Comparison of ENCODE assay signal across 17 cellular contexts in genomic region chr3:156274791-156275190, GRCh38.
DNase-seq lines count a peak whose midpoint lies in the region; ATAC-seq, FAIRE-seq and TF ChIP-seq lines count a peak whose summit lies in the region.
"Had no signal": no experiment of that assay in that cellular context is flagged by ENCODE, and none has a peak within 500 bp of the region (broad histone marks: within the 10 kb centered on the region; RNA-seq: fewer than 3 reads in every experiment).

No MANE protein-coding gene starts in this region.

- POLR2A ChIA-PET in HepG2 (lab: Yijun Ruan, JAX): no interaction called here

- H3K27ac ChIP-seq in hepatocyte (no peak overlapping the region), HepG2 (ENCODE audit: extremely low read length, insufficient read depth, low read length) (no peak overlapping the region), pancreas (no peak overlapping the region)
- H3K27ac ChIP-seq: BLaER1, HL-60 had no signal

- in situ Hi-C loops in HepG2 (cut with HindIII; ENCODE audit: extremely low pct_ligation_motif_present, low pct_unique_long_range_greater_than_20kb): no loop called here

- no peaks in the 10 kb centered on the region for H3K27me3 ChIP-seq in hepatocyte
- H3K27me3 ChIP-seq in HepG2 (ENCODE audit: control insufficient read depth in 1 of 2, insufficient read depth in 2 of 2, low read length in 2 of 2): no peaks in the 10 kb centered on the region
- no peaks in the 10 kb centered on the region for H3K27me3 ChIP-seq in pancreas
- H3K27me3 ChIP-seq in MG63: no peaks in the 10 kb centered on the region; the same call in 1 of the 2 replicates
- H3K27me3 ChIP-seq: BLaER1 had no signal

- ATAC-seq in HepG2 (peak; percentile 89), pancreas (peak in 3 of 4 donors; percentile 51 to 72 (median 60)), GM19395 (IDR thresholded peaks at IDR 0.05; ENCODE audit: unreplicated experiment) (no peak), HG02852 (IDR thresholded peaks at IDR 0.05; ENCODE audit: unreplicated experiment) (no peak)

- intact Hi-C loops in HepG2 (cut with micrococcal nuclease; ENCODE audit: unreplicated experiment): no loop called here
- intact Hi-C loops in pancreas (cut with DNase I): no loop called here

- no peaks in the 10 kb centered on the region for H3K4me1 ChIP-seq in hepatocyte (ENCODE audit: insufficient read depth)
- H3K4me1 ChIP-seq in HepG2 (ENCODE audit: insufficient read depth, low read length): peaks cover 12% of the 10 kb centered on the region
- H3K4me1 ChIP-seq in pancreas: no peaks in the 10 kb centered on the region
- H3K4me1 ChIP-seq: BLaER1, HAP-1 had no signal

- no peaks in the 10 kb centered on the region for H3K9me2 ChIP-seq in hepatocyte (replicated peaks; ENCODE audit: insufficient read depth)

- DNase-seq in hepatocyte (ENCODE audit: low spot score) (peak; percentile 37), HepG2 (ENCODE audit: low spot score) (peak; percentile 82), pancreas (no peak), MG63 (no peak), NCI-H446 (lab: John Stamatoyannopoulos, UW) (no peak)
- DNase-seq: ACHN; CD4-positive, alpha-beta memory T cell; DMS153; DMS79 treated with DMSO at 0.1 percent for 48 hours; GF-D8; KG1 had no signal

- no peak for TF ChIP-seq RAD21 in HepG2 (CRISPR knock-in tag; IDR thresholded peaks at IDR 0.05)

- CTCF ChIA-PET in HepG2 (lab: Yijun Ruan, JAX; ENCODE audit: low intra/inter-chr PET ratio, low total read pairs): no interaction called here

- no peak for TF ChIP-seq POLR2A in HepG2 (IDR thresholded peaks at IDR 0.05; ENCODE audit: insufficient read depth in 1 of 2, low read depth in 2 of 2, low read length in 2 of 2)

- H3K9me3 ChIP-seq in hepatocyte (ENCODE audit: low read depth): no peaks in the 10 kb centered on the region
- H3K9me3 ChIP-seq in HepG2 (ENCODE audit: low read length): no peaks in the 10 kb centered on the region
- H3K9me3 ChIP-seq in pancreas: no peaks in the 10 kb centered on the region
- H3K9me3 ChIP-seq in MG63: no peaks in the 10 kb centered on the region
- H3K9me3 ChIP-seq: HAP-1 had no signal

- TF ChIP-seq CTCF in hepatocyte (IDR thresholded peaks at IDR 0.05; ENCODE audit: poor library complexity) (no peak), HepG2 (CRISPR knock-in tag; IDR thresholded peaks at IDR 0.05) (no peak), pancreas (IDR thresholded peaks at IDR 0.05) (no peak)

- peak; percentile 67 for FAIRE-seq in HepG2 (lab: Jason Lieb, UNC)
- FAIRE-seq in pancreas (lab: Jason Lieb, UNC): no peak
- FAIRE-seq: HTR-8/SVneo had no signal

- H3K4me2 ChIP-seq in hepatocyte (no peak overlapping the region), HepG2 (ENCODE audit: low read depth, low read length) (no peak overlapping the region)
- H3K4me2 ChIP-seq: BLaER1 had no signal

- H2AFZ ChIP-seq in hepatocyte (no peak overlapping the region), HepG2 (ENCODE audit: low read length) (no peak overlapping the region)

- no peaks in the 10 kb centered on the region for H3K36me3 ChIP-seq in hepatocyte (replicated peaks; ENCODE audit: insufficient read depth, low read depth)
- H3K36me3 ChIP-seq in HepG2 (replicated peaks in 1 of 2; ENCODE audit: control insufficient read depth in 1 of 2, insufficient read depth in 2 of 2, low read length in 2 of 2): no peaks in the 10 kb centered on the region
- no peaks in the 10 kb centered on the region for H3K36me3 ChIP-seq in pancreas
- H3K36me3 ChIP-seq in MG63: no peaks in the 10 kb centered on the region
- H3K36me3 ChIP-seq: BLaER1, HAP-1 had no signal

- no peak overlapping the region for H3K9ac ChIP-seq in HepG2 (ENCODE audit: insufficient read depth, low read depth, low read length)
- H3K9ac ChIP-seq: BLaER1 had no signal

- BruUV-seq in HepG2 (replicated peaks; lab: Mats Ljungman, UMichigan): no TSS peak

- H4K20me1 ChIP-seq in hepatocyte (ENCODE audit: insufficient read depth, poor library complexity, severe bottlenecking): no peaks in the 10 kb centered on the region
- H4K20me1 ChIP-seq in HepG2 (ENCODE audit: insufficient read depth, low read length): no peaks in the 10 kb centered on the region
- H4K20me1 ChIP-seq: BLaER1 had no signal

- TF ChIP-seq EP300 in HepG2 (IDR thresholded peaks at IDR 0.05; ENCODE audit: low read depth in 2 of 2, low read length in 2 of 2) (0 out of 4 replicates have a peak, but pooled peaks of 1 of the 2 experiments have one; percentile 38), HepG2 (CRISPR knock-in tag; IDR thresholded peaks at IDR 0.05; ENCODE audit: borderline replicate concordance) (no peak)

- H3K79me2 ChIP-seq in hepatocyte (no peaks in the 10 kb centered on the region), HepG2 (ENCODE audit: insufficient read depth, low read length) (no peaks in the 10 kb centered on the region)

- 75% methylated on average over 2 of the region's 2 CpGs for WGBS in hepatocyte (ENCODE audit: low lambda C conversion rate, missing lambda C conversion rate)
- WGBS in HepG2 (ENCODE audit: low lambda C conversion rate): 3% methylated on average over 2 of the region's 2 CpGs
- 33 to 36% methylated on average over 2 of the region's 2 CpGs for WGBS in pancreas, 2 donors

- H3K4me3 ChIP-seq in hepatocyte (no peak overlapping the region), HepG2 (replicated peaks in 1 of 3; ENCODE audit: insufficient read depth in 1 of 3, low read depth in 2 of 3, low read length in 3 of 3) (no peak overlapping the region), pancreas (no peak overlapping the region), MG63 (no peak overlapping the region)
- H3K4me3 ChIP-seq: BLaER1, HAP-1 had no signal

TF ChIP-seq in HepG2, 621 proteins besides CTCF, POLR2A, EP300 and RAD21 (continues in another document):
- TF ChIP-seq SIX4 (CRISPR knock-in tag; IDR thresholded peaks at IDR 0.05) (no peak), ZNF275 (CRISPR knock-in tag; IDR thresholded peaks at IDR 0.05; ENCODE audit: borderline replicate concordance) (no peak), DPF2 (CRISPR knock-in tag; IDR thresholded peaks at IDR 0.05; ENCODE audit: borderline replicate concordance, low read depth) (no peak), KDM1A (CRISPR knock-in tag; IDR thresholded peaks at IDR 0.05) (no peak), PAXIP1 (CRISPR knock-in tag; conservative IDR thresholded peaks at IDR 0.05) (0 out of 2 replicates have a peak, but pooled peaks have one; percentile 16), ZNF781 (CRISPR knock-in tag; IDR thresholded peaks at IDR 0.05; ENCODE audit: borderline replicate concordance, not compliant biosample characterization) (no peak), ZNF782 (CRISPR knock-in tag; IDR thresholded peaks at IDR 0.05; ENCODE audit: borderline replicate concordance) (no peak), ZSCAN25 (CRISPR knock-in tag; IDR thresholded peaks at IDR 0.05) (no peak), ZNF546 (CRISPR knock-in tag; conservative IDR thresholded peaks at IDR 0.05) (no peak), ZZZ3 (CRISPR knock-in tag; IDR thresholded peaks at IDR 0.05; ENCODE audit: borderline replicate concordance) (no peak), HDAC6 (IDR thresholded peaks at IDR 0.05; ENCODE audit: low read depth, low read length) (no peak), FOXP1 (IDR thresholded peaks at IDR 0.05) (no peak), FOXP1 (CRISPR knock-in tag; IDR thresholded peaks at IDR 0.05) (0 out of 2 replicates have a peak, but pooled peaks have one; percentile 36), ZSCAN31 (CRISPR knock-in tag; IDR thresholded peaks at IDR 0.05; ENCODE audit: low read depth) (no peak), ZNF317 (CRISPR knock-in tag; IDR thresholded peaks at IDR 0.05) (no peak), ZNF816 (CRISPR knock-in tag; IDR thresholded peaks at IDR 0.05; ENCODE audit: borderline replicate concordance) (no peak), POGZ (CRISPR knock-in tag; IDR thresholded peaks at IDR 0.05) (no peak), PTBP1 (IDR thresholded peaks at IDR 0.05; ENCODE audit: low read depth, low read length, poor library complexity, severe bottlenecking) (no peak)

Comparison
In these comparisons a context has a peak if more than half of its experiments do, and no peak if none do; other contexts are left out.
1. DNase-seq: peak in hepatocyte (single experiment) and HepG2 (single experiment); none in pancreas (0 of 6), MG63 (single experiment) and NCI-H446 (0 of 2).
2. ATAC-seq: peak in HepG2 (single experiment) and pancreas (3 of 4); none in GM19395 (single experiment) and HG02852 (single experiment).